Comparison of ENCODE assay signal across 8 cellular contexts in the genomic region with DNA sequence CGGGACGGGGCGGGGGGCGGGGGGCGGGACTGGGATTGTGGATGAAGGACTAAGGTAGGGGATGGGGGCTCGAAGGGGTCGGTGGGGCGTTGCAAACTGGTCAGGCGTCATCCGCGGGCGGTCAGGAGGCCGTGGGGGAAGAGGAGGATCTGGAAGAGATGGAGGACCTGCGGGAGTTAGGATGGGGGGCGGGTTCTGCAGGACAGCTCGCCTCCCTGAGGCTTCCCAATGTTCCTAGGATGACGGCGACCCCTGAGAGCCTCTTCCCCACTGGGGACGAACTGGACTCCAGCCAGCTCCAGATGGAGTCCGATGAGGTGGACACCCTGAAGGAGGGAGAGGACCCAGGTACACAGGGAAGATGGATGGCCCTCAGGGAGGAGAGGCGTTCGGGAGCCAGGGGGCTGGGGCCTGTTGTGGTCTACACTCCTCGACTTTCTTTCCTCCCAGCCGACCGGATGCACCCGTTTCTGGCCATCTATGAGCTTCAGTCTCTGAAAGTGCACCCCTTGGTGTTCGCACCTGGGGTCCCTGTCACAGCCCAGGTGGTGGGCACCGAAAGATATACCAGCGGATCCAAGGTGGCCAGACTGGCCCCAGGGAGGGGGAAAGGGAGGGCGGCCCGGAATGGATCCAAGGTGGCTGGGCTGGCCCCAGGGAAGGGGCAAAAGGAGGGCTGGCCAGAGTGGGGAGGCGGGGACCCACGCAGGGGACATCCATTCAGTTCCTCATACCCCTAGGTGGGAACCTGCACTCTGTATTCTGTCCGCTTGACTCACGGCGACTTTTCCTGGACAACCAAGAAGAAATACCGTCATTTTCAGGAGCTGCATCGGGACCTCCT. TPM values are rescaled to one million over a fixed set of nuclear protein-coding genes. Genes with fewer than 3 reads are reported as not detected.
A peak's percentile ranks its signal among the peaks of the same experiment; 100 is the strongest.
DNase-seq lines count a peak whose midpoint lies in the region; ATAC-seq and TF ChIP-seq lines count a peak whose summit lies in the region.

No MANE protein-coding gene starts in this region.

- no peak overlapping the region for H2BK15ac ChIP-seq in mesenchymal stem cell (ENCODE audit: low read depth, poor library complexity, severe bottlenecking)

- no peak overlapping the region for H3K4ac ChIP-seq in mesenchymal stem cell (ENCODE audit: low read depth in 1 of 2, low read length in 2 of 2)

- peak overlapping the region; percentile 83 to 86 for H3K4me3 ChIP-seq in mesenchymal stem cell (ENCODE audit: insufficient read depth in 1 of 2, low read depth in 1 of 2, low read length in 2 of 2)
- H3K4me3 ChIP-seq in vagina, result peak overlapping the region; percentile 95 to 96

- H2AFZ ChIP-seq in mesenchymal stem cell (ENCODE audit: low read depth, low read length), result no peak overlapping the region

- WGBS in mesenchymal stem cell, result 36% methylated on average over 36 of the region's 38 CpGs

- H3K4me1 ChIP-seq in mesenchymal stem cell (ENCODE audit: control insufficient read depth, insufficient read depth, low read depth, low read length) (peaks cover 8% of the 10 kb centered on the region), vagina (peaks cover 24% of the 10 kb centered on the region)

- peak overlapping the region; percentile 42 for H3K4me2 ChIP-seq in mesenchymal stem cell (ENCODE audit: low read length, poor library complexity, severe bottlenecking)

- no peak overlapping the region for H3K23ac ChIP-seq in mesenchymal stem cell (ENCODE audit: low read length in 2 of 2)

- H3K9me3 ChIP-seq in mesenchymal stem cell (ENCODE audit: control insufficient read depth, low read length) (no peaks in the 10 kb centered on the region), vagina (no peaks in the 10 kb centered on the region)

- intact Hi-C loops in vagina (cut with DNase I), result no loop called here

- no peak overlapping the region for H3K18ac ChIP-seq in mesenchymal stem cell (ENCODE audit: low read depth in 1 of 2, low read length in 2 of 2)

- H2BK5ac ChIP-seq in mesenchymal stem cell (ENCODE audit: low read depth, low read length, poor library complexity, severe bottlenecking), result no peak overlapping the region

- ATAC-seq in HG02678 (IDR thresholded peaks at IDR 0.05; ENCODE audit: unreplicated experiment), result no peak

- no peak overlapping the region for H4K91ac ChIP-seq in mesenchymal stem cell (ENCODE audit: low read length)

- H3K27me3 ChIP-seq in mesenchymal stem cell (ENCODE audit: control insufficient read depth in 1 of 2, insufficient read depth in 1 of 2, low read length in 2 of 2), result no peaks in the 10 kb centered on the region
- no peaks in the 10 kb centered on the region for H3K27me3 ChIP-seq in vagina

- H3K36me3 ChIP-seq in mesenchymal stem cell (ENCODE audit: control insufficient read depth in 1 of 2, insufficient read depth in 2 of 2, low read depth in 1 of 2, low read length in 2 of 2) (peaks cover 24 to 28% of the 10 kb centered on the region in 2 experiments), vagina (no peaks in the 10 kb centered on the region)

- TF ChIP-seq POLR2A in vagina (IDR thresholded peaks at IDR 0.05), result no peak

- DNase-seq in activated naive CD4-positive, alpha-beta T cell treated with anti-CD3 and anti-CD28 coated beads, Interleukin-2, amount 10 ng/mL, durations not matched to agents 7 days and 5 days, result peak; percentile 51
- DNase-seq in activated naive CD4-positive, alpha-beta T cell treated with Interleukin-2 at 50 U/mL for 16 hours, result no peak
- DNase-seq in cerebellum (ENCODE audit: low spot score) (peak; percentile 28), mesenchymal stem cell (no peak), vagina (ENCODE audit: extremely low spot score in 2 of 2) (no peak), NCI-H2029 treated with DMSO at 0.1 percent for 48 hours (lab: John Stamatoyannopoulos, UW) (no peak), DMS53 treated with DMSO at 0.1 percent for 48 hours (lab: John Stamatoyannopoulos, UW; ENCODE audit: unreplicated experiment) (no peak)

- H2BK120ac ChIP-seq in mesenchymal stem cell (ENCODE audit: low read depth, low read length), result no peak overlapping the region

- H2BK12ac ChIP-seq in mesenchymal stem cell (ENCODE audit: low read length in 2 of 2), result no peak overlapping the region

- H3K27ac Mint-ChIP-seq in activated naive CD4-positive, alpha-beta T cell treated with anti-CD3 and anti-CD28 coated beads, Interleukin-2, amount 10 ng/mL, durations not matched to agents 7 days and 5 days, result peak overlapping the region; percentile 58

- no peak overlapping the region for H4K8ac ChIP-seq in mesenchymal stem cell (ENCODE audit: low read length)

- no peak overlapping the region for H3K27ac ChIP-seq in mesenchymal stem cell (ENCODE audit: low read length, poor library complexity, severe bottlenecking)
- H3K27ac ChIP-seq in vagina, result peak overlapping the region; percentile 85

- TF ChIP-seq CTCF in vagina (IDR thresholded peaks at IDR 0.05), result no peak

- H3K79me1 ChIP-seq in mesenchymal stem cell (replicated peaks; ENCODE audit: low read length, poor library complexity, severe bottlenecking), result peaks cover 29% of the 10 kb centered on the region

- peak overlapping the region; percentile 78 for H3K4me3 Mint-ChIP-seq in activated naive CD4-positive, alpha-beta T cell treated with anti-CD3 and anti-CD28 coated beads, Interleukin-2, amount 10 ng/mL, durations not matched to agents 7 days and 5 days

- peaks cover 8% of the 10 kb centered on the region for H3K36me3 Mint-ChIP-seq in activated naive CD4-positive, alpha-beta T cell treated with anti-CD3 and anti-CD28 coated beads, Interleukin-2, amount 10 ng/mL, durations not matched to agents 7 days and 5 days

- no peak overlapping the region for H3K14ac ChIP-seq in mesenchymal stem cell (ENCODE audit: low read length in 2 of 2)

- peak overlapping the region; percentile 80 for H3K9ac ChIP-seq in mesenchymal stem cell (ENCODE audit: low read length)

- CTCF ChIA-PET in activated naive CD4-positive, alpha-beta T cell treated with anti-CD3 and anti-CD28 coated beads, Interleukin-2, amount 10 ng/mL, durations not matched to agents 7 days and 5 days (lab: Charles Lee), result interaction anchor here (2.1 kb wide), 1 partner anchor 18 kb away, joined by 7 read pairs; no protein-coding TSS in a partner anchor

- H3K9me3 Mint-ChIP-seq in activated naive CD4-positive, alpha-beta T cell treated with anti-CD3 and anti-CD28 coated beads, Interleukin-2, amount 10 ng/mL, durations not matched to agents 7 days and 5 days, result no peaks in the 10 kb centered on the region

- peaks cover 4% of the 10 kb centered on the region for H3K27me3 Mint-ChIP-seq in activated naive CD4-positive, alpha-beta T cell treated with anti-CD3 and anti-CD28 coated beads, Interleukin-2, amount 10 ng/mL, durations not matched to agents 7 days and 5 days

- H2AK5ac ChIP-seq in mesenchymal stem cell (ENCODE audit: low read length, severe bottlenecking), result no peak overlapping the region

- peaks cover 20% of the 10 kb centered on the region for H3K4me1 Mint-ChIP-seq in activated naive CD4-positive, alpha-beta T cell treated with anti-CD3 and anti-CD28 coated beads, Interleukin-2, amount 10 ng/mL, durations not matched to agents 7 days and 5 days

RNA-seq across cellular contexts. Expression of a gene that starts 0.8 kb away (rescaled TPM):
- total RNA-seq in cerebellum, result 12.1 TPM
- polyA plus RNA-seq in mesenchymal stem cell (2013, experiment 1 of 2), result 12.3 TPM
- 12.6 TPM for polyA plus RNA-seq in mesenchymal stem cell (2013, experiment 2 of 2)
- total RNA-seq in vagina, result 63.6 TPM

RNA-seq across cellular contexts. Expression of a gene that starts 11.8 kb away (rescaled TPM):
- 47.1 TPM for total RNA-seq in cerebellum
- polyA plus RNA-seq in mesenchymal stem cell (2013, experiment 1 of 2), result 216 TPM
- 223 TPM for polyA plus RNA-seq in mesenchymal stem cell (2013, experiment 2 of 2)
- 110 TPM for total RNA-seq in vagina

RNA-seq across cellular contexts. Expression of a gene that starts 19.0 kb away (rescaled TPM):
- not detected for total RNA-seq in cerebellum
- not detected for polyA plus RNA-seq in mesenchymal stem cell (2013, experiment 1 of 2)
- not detected for polyA plus RNA-seq in mesenchymal stem cell (2013, experiment 2 of 2)
- total RNA-seq in vagina, result not detected

RNA-seq across cellular contexts. Expression of a gene that starts 21.6 kb away (rescaled TPM):
- total RNA-seq in cerebellum (not detected), vagina (12.5 TPM)
- 0.23 TPM for polyA plus RNA-seq in mesenchymal stem cell (2013, experiment 1 of 2)
- polyA plus RNA-seq in mesenchymal stem cell (2013, experiment 2 of 2), result 0.16 TPM

Comparison
In these comparisons a context has a peak if more than half of its experiments do, and no peak if none do; other contexts are left out.
1. DNase-seq: peak in activated naive CD4-positive, alpha-beta T cell treated with anti-CD3 and anti-CD28 coated beads, Interleukin-2, amount 10 ng/mL, durations not matched to agents 7 days and 5 days (single experiment) and cerebellum (single experiment); none in activated naive CD4-positive, alpha-beta T cell treated with Interleukin-2 at 50 U/mL for 16 hours (single experiment), mesenchymal stem cell (single experiment), vagina (0 of 2), NCI-H2029 treated with DMSO at 0.1 percent for 48 hours (single experiment) and DMS53 treated with DMSO at 0.1 percent for 48 hours (single experiment).